Comparison of ENCODE assay signal across 9 cellular contexts in genomic region chr18:51135795-51136194, GRCh38.
DNase-seq lines count a peak whose midpoint lies in the region; ATAC-seq, FAIRE-seq and TF ChIP-seq lines count a peak whose summit lies in the region.
"Had no signal": no experiment of that assay in that cellular context is flagged by ENCODE, and none has a peak within 500 bp of the region (broad histone marks: within the 10 kb centered on the region; RNA-seq: fewer than 3 reads in every experiment).

No MANE protein-coding gene starts in this region.

- TF ChIP-seq RAD21 in H1 (IDR thresholded peaks at IDR 0.05 in 1 of 2, conservative IDR thresholded peaks at IDR 0.05 in 1 of 2; ENCODE audit: low read depth in 2 of 2, low read length in 2 of 2) = peak; percentile 53 to 65

- H3K27ac ChIP-seq in cardiac muscle cell (no peak overlapping the region), heart right ventricle (no peak overlapping the region), H1 (ENCODE audit: low read depth, low read length) (no peak overlapping the region), upper lobe of right lung (no peak overlapping the region)

- H3K4me3 ChIP-seq in cardiac muscle cell = no peak overlapping the region
- H3K4me3 ChIP-seq in heart right ventricle = no peak overlapping the region
- no peak overlapping the region for H3K4me3 ChIP-seq in H1 (ENCODE audit: extremely low read depth in 1 of 4, insufficient read depth in 2 of 4, low read depth in 3 of 4, low read length in 4 of 4)
- H3K4me3 ChIP-seq in upper lobe of right lung = no peak overlapping the region

- no peak overlapping the region for H4K5ac ChIP-seq in H1 (ENCODE audit: insufficient read length, low read depth, low read length)

- no peak for ATAC-seq in heart right ventricle
- peak; percentile 46 for ATAC-seq in HG03520 (IDR thresholded peaks at IDR 0.05; ENCODE audit: unreplicated experiment)
- ATAC-seq in upper lobe of right lung = peak; percentile 40

- TF ChIP-seq CTCF in cardiac muscle cell (IDR thresholded peaks at IDR 0.05; ENCODE audit: low read depth, low read length) = peak; percentile 35
- peak in 3 of 9 donors; percentile 15 to 23 (median 19) for TF ChIP-seq CTCF in heart right ventricle (IDR thresholded peaks at IDR 0.05)
- peak; percentile 26 to 66 (median 64) for TF ChIP-seq CTCF in H1 (IDR thresholded peaks at IDR 0.05; ENCODE audit: control extremely low read depth in 1 of 3, insufficient read depth in 1 of 3, low read depth in 1 of 3, low read length in 3 of 3)
- no peak for TF ChIP-seq CTCF in upper lobe of right lung (IDR thresholded peaks at IDR 0.05)

- no peak overlapping the region for H2BK5ac ChIP-seq in H1 (ENCODE audit: low read depth, low read length)

- H3K36me3 ChIP-seq in cardiac muscle cell (no peaks in the 10 kb centered on the region), heart right ventricle (no peaks in the 10 kb centered on the region), H1 (ENCODE audit: control insufficient read depth in 2 of 4, insufficient read depth in 4 of 4, low read length in 3 of 4) (no peaks in the 10 kb centered on the region), upper lobe of right lung (no peaks in the 10 kb centered on the region)

- no peak overlapping the region for H3K4me2 ChIP-seq in H1 (ENCODE audit: insufficient read depth in 1 of 2, low read depth in 2 of 2, low read length in 2 of 2)

- no peaks in the 10 kb centered on the region for H3K23me2 ChIP-seq in H1 (ENCODE audit: low read depth, low read length)

- no peak overlapping the region for H2BK20ac ChIP-seq in H1 (ENCODE audit: low read length)

- no peak overlapping the region for H3K14ac ChIP-seq in H1 (ENCODE audit: insufficient read length)

- no peak overlapping the region for H2BK120ac ChIP-seq in H1 (replicated peaks; ENCODE audit: low read depth, low read length)

- no peaks in the 10 kb centered on the region for H4K20me1 ChIP-seq in H1 (replicated peaks in 1 of 2; ENCODE audit: control insufficient read depth in 1 of 2, insufficient read depth in 2 of 2, low read length in 2 of 2)

- no peak overlapping the region for H4K91ac ChIP-seq in H1 (replicated peaks; ENCODE audit: insufficient read length, low read length)

- H3K79me1 ChIP-seq in H1 (ENCODE audit: low read depth, low read length) = no peaks in the 10 kb centered on the region

- H3K9me3 ChIP-seq in cardiac muscle cell (ENCODE audit: low read depth) = no peaks in the 10 kb centered on the region
- peaks cover 0 to 2% (median 0%) of the 10 kb centered on the region in 11 donors for H3K9me3 ChIP-seq in heart right ventricle
- no peaks in the 10 kb centered on the region for H3K9me3 ChIP-seq in H1 (ENCODE audit: insufficient read depth in 2 of 2, low read depth in 1 of 2, low read length in 1 of 2)
- H3K9me3 ChIP-seq in upper lobe of right lung = no peaks in the 10 kb centered on the region

- H2AK5ac ChIP-seq in H1 (ENCODE audit: low read depth, low read length) = no peak overlapping the region

- H3K18ac ChIP-seq in H1 (ENCODE audit: extremely low read depth, low read length) = 0 out of 2 replicates have a peak overlapping the region, but pooled peaks have one; percentile 36

- H3K79me2 ChIP-seq in H1 (ENCODE audit: control insufficient read depth in 1 of 2, insufficient read depth in 2 of 2, low read length in 2 of 2) = no peaks in the 10 kb centered on the region

- H2BK12ac ChIP-seq in H1 (ENCODE audit: low read depth, low read length) = no peak overlapping the region

- no peak for TF ChIP-seq POLR2A in H1 (IDR thresholded peaks at IDR 0.05; ENCODE audit: control extremely low read depth in 1 of 2, low read depth in 2 of 2, low read length in 2 of 2)

- 81 to 82% methylated on average over 6 of the region's 6 CpGs for WGBS in heart right ventricle, 2 donors
- 76% methylated on average over 6 of the region's 6 CpGs; no CpG with 5 or more reads in 1 of the 2 experiments for WGBS in H1 (ENCODE audit: extremely low coverage in 1 of 2, insufficient coverage in 1 of 2, insufficient read length in 1 of 2, insufficient replicate concordance in 2 of 2, low coverage in 1 of 2, low lambda C conversion rate in 2 of 2, missing lambda C conversion rate in 1 of 2), 2 experiments

- no peak for TF ChIP-seq EP300 in H1 (IDR thresholded peaks at IDR 0.05; ENCODE audit: borderline replicate concordance in 1 of 2, low read depth in 2 of 2, low read length in 2 of 2)

- FAIRE-seq in H1 (lab: Jason Lieb, UNC) = no peak
- FAIRE-seq: G401.6 had no signal

- H3K4me1 ChIP-seq in cardiac muscle cell (ENCODE audit: low read depth) (no peaks in the 10 kb centered on the region), heart right ventricle (no peaks in the 10 kb centered on the region), H1 (replicated peaks in 1 of 4; ENCODE audit: control insufficient read depth in 3 of 4, insufficient read depth in 4 of 4, low read length in 3 of 4) (peaks cover 0 to 5% (median 0%) of the 10 kb centered on the region in 4 experiments; a peak in 1 of 7 replicates), upper lobe of right lung (no peaks in the 10 kb centered on the region)

- no peak overlapping the region for H3K23ac ChIP-seq in H1 (ENCODE audit: insufficient read length)

- H3K56ac ChIP-seq in H1 (replicated peaks; ENCODE audit: insufficient read length, low read depth, low read length) = no peak overlapping the region

- 0 out of 2 replicates have a peak overlapping the region, but pooled peaks have one; percentile 11 for H4K8ac ChIP-seq in H1 (ENCODE audit: extremely low read depth, insufficient read depth, low read length)

- H2AFZ ChIP-seq in H1 (ENCODE audit: low read length) = 0 out of 2 replicates have a peak overlapping the region, but pooled peaks have one; percentile 79

- H3K9ac ChIP-seq in H1 (replicated peaks in 1 of 4; ENCODE audit: extremely low read depth in 1 of 4, low read depth in 3 of 4, low read length in 3 of 4) = no peak overlapping the region

- POLR2A ChIA-PET in H1 (lab: Charles Lee; ENCODE audit: partially characterized antibody) = interaction anchor here (1.0 to 2.9 kb wide), 3 partner anchors 29 to 60 kb away, joined by 3 to 17 read pairs (median 6); partner anchors contain the start of gene MEX3C

- no peak for DNase-seq in cardiac muscle cell (ENCODE audit: low read depth in 1 of 2, low spot score in 1 of 2)
- no peak for DNase-seq in heart right ventricle
- DNase-seq in H1 (ENCODE audit: low read depth in 1 of 2, low spot score in 2 of 2) = no peak
- no peak for DNase-seq in upper lobe of right lung
- DNase-seq in effector CD8-positive, alpha-beta T cell (lab: John Stamatoyannopoulos, UW) = no peak
- DNase-seq in NCI-H2081 (lab: John Stamatoyannopoulos, UW) = no peak
- no peak for DNase-seq in NCI-H2171 (lab: John Stamatoyannopoulos, UW)

- no peak overlapping the region for H3K4ac ChIP-seq in H1 (replicated peaks; ENCODE audit: insufficient read length, low read depth, low read length)

- H3K27me3 ChIP-seq in cardiac muscle cell = no peaks in the 10 kb centered on the region
- H3K27me3 ChIP-seq in heart right ventricle = no peaks in the 10 kb centered on the region
- no peaks in the 10 kb centered on the region for H3K27me3 ChIP-seq in H1 (replicated peaks in 1 of 4; ENCODE audit: control insufficient read depth in 3 of 4, extremely low read depth in 1 of 4, insufficient read depth in 3 of 4, low read length in 3 of 4)
- no peaks in the 10 kb centered on the region for H3K27me3 ChIP-seq in upper lobe of right lung

- CTCF ChIA-PET in H1 (lab: Charles Lee; ENCODE audit: partially characterized antibody) = interaction anchor here (0.9 to 2.6 kb wide), 15 partner anchors 11 to 328 kb away, joined by 3 to 12 read pairs (median 4); no protein-coding TSS in a partner anchor

- no peak overlapping the region for H2BK15ac ChIP-seq in H1 (ENCODE audit: low read length)

- intact Hi-C loops in heart right ventricle (cut with DNase I) (loop anchor here in 1 of 10 donors (10.0 kb wide), 1 partner anchor 59 kb away; the partner anchor contains the start of gene MEX3C), upper lobe of right lung (cut with DNase I) (no loop called here)

TF ChIP-seq in H1, 55 proteins besides CTCF, POLR2A, EP300 and RAD21:
- no peak for TF ChIP-seq CBX8 (IDR thresholded peaks at IDR 0.05; ENCODE audit: borderline replicate concordance, low read depth, low read length)
- TF ChIP-seq ASH2L (IDR thresholded peaks at IDR 0.05; ENCODE audit: low read length) = no peak
TF ChIP-seq in H1: peak in this region for 0.

Comparison
In these comparisons a context has a peak if more than half of its experiments do, and no peak if none do; other contexts are left out.
1. ATAC-seq: peak in HG03520 (single experiment) and upper lobe of right lung (single experiment); none in heart right ventricle (0 of 8).